11 cellular contexts compared by ENCODE assay signal in genomic region chr7:107332488-107333269, GRCh38.
DNase-seq lines count a peak whose midpoint lies in the region; ATAC-seq and TF ChIP-seq lines count a peak whose summit lies in the region.
"Had no signal": no experiment of that assay in that cellular context is flagged by ENCODE, and none has a peak within 500 bp of the region (broad histone marks: within the 10 kb centered on the region; RNA-seq: fewer than 3 reads in every experiment).

No MANE protein-coding gene starts in this region.

- peak overlapping the region; percentile 71 for H3K27ac Mint-ChIP-seq in activated T-cell treated with anti-CD3 and anti-CD28 coated beads, Interleukin-2, amount 50 U/mL, for 24 hours

- H3K4me3 ChIP-seq in sigmoid colon: no peak overlapping the region
- no peak overlapping the region for H3K4me3 ChIP-seq in thyroid gland (replicated peaks in 1 of 3)
- H3K4me3 ChIP-seq: SJSA1, uterus had no signal

- H3K27me3 ChIP-seq in sigmoid colon: no peaks in the 10 kb centered on the region
- H3K27me3 ChIP-seq in thyroid gland: no peaks in the 10 kb centered on the region
- H3K27me3 ChIP-seq: SJSA1, uterus had no signal

- intact Hi-C loops in sigmoid colon (cut with DNase I) (loop anchor here (10.0 kb wide), 1 partner anchor 58 kb away; no protein-coding TSS in a partner anchor), thyroid gland (cut with DNase I) (no loop called here)

- peaks cover 21% of the 10 kb centered on the region for H3K4me1 Mint-ChIP-seq in activated T-cell treated with anti-CD3 and anti-CD28 coated beads, Interleukin-2, amount 50 U/mL, for 24 hours (ENCODE audit: low read depth)

- ATAC-seq in HG02798 (IDR thresholded peaks at IDR 0.05; ENCODE audit: poor library complexity, unreplicated experiment): peak; percentile 55

- H3K4me1 ChIP-seq in sigmoid colon: no peaks in the 10 kb centered on the region
- no peaks in the 10 kb centered on the region for H3K4me1 ChIP-seq in thyroid gland
- H3K4me1 ChIP-seq: uterus had no signal

- no peaks in the 10 kb centered on the region for H3K27me3 Mint-ChIP-seq in activated T-cell treated with anti-CD3 and anti-CD28 coated beads, Interleukin-2, amount 50 U/mL, for 24 hours

- 41 to 85% methylated on average over 4 of the region's 4 CpGs for WGBS in sigmoid colon, 2 donors
- WGBS in thyroid gland, 2 donors: 77 to 80% methylated on average over 4 of the region's 4 CpGs

- H3K27ac ChIP-seq in sigmoid colon (no peak overlapping the region), thyroid gland (no peak overlapping the region)
- H3K27ac ChIP-seq: KMS-11, SJSA1, uterus had no signal

- TF ChIP-seq CTCF in sigmoid colon (IDR thresholded peaks at IDR 0.05) (no peak), thyroid gland (IDR thresholded peaks at IDR 0.05) (no peak)

- H3K9me3 ChIP-seq in sigmoid colon (no peaks in the 10 kb centered on the region), thyroid gland (no peaks in the 10 kb centered on the region)
- H3K9me3 ChIP-seq: SJSA1, uterus had no signal

- TF ChIP-seq POLR2A in sigmoid colon (IDR thresholded peaks at IDR 0.05) (no peak), thyroid gland (IDR thresholded peaks at IDR 0.05) (no peak)

- no peaks in the 10 kb centered on the region for H3K36me3 ChIP-seq in sigmoid colon
- no peaks in the 10 kb centered on the region for H3K36me3 ChIP-seq in thyroid gland
- H3K36me3 ChIP-seq: SJSA1, uterus had no signal

- no peak for TF ChIP-seq EP300 in sigmoid colon (IDR thresholded peaks at IDR 0.05)

- DNase-seq in activated T-cell treated with anti-CD3 and anti-CD28 coated beads, Interleukin-2, amount 50 U/mL, for 24 hours: no peak
- DNase-seq in activated T-cell treated with anti-CD3 and anti-CD28 coated beads, Interleukin-2, amount 50 U/mL, for 1 hour: no peak
- DNase-seq in SKM-1 (lab: John Stamatoyannopoulos, UW; ENCODE audit: unreplicated experiment): peak; percentile 15
- peak; percentile 4 for DNase-seq in putamen (ENCODE audit: low spot score)
- DNase-seq in EL: no peak
- DNase-seq in sigmoid colon: no peak
- DNase-seq in thyroid gland: no peak
- DNase-seq: uterus had no signal

- no peaks in the 10 kb centered on the region for H3K9me3 Mint-ChIP-seq in activated T-cell treated with anti-CD3 and anti-CD28 coated beads, Interleukin-2, amount 50 U/mL, for 24 hours

- peak overlapping the region; percentile 0 for H3K4me3 Mint-ChIP-seq in activated T-cell treated with anti-CD3 and anti-CD28 coated beads, Interleukin-2, amount 50 U/mL, for 24 hours

- H3K36me3 Mint-ChIP-seq in activated T-cell treated with anti-CD3 and anti-CD28 coated beads, Interleukin-2, amount 50 U/mL, for 24 hours (ENCODE audit: low read depth): peaks cover 23% of the 10 kb centered on the region

Comparison
In these comparisons a context has a peak if more than half of its experiments do, and no peak if none do; other contexts are left out.
1. DNase-seq: peak in SKM-1 (single experiment) and putamen (single experiment); none in activated T-cell treated with anti-CD3 and anti-CD28 coated beads, Interleukin-2, amount 50 U/mL, for 24 hours (single experiment), activated T-cell treated with anti-CD3 and anti-CD28 coated beads, Interleukin-2, amount 50 U/mL, for 1 hour (single experiment), EL (single experiment), sigmoid colon (single experiment) and thyroid gland (0 of 2).